In genomic region chr5:88690619-88691560, GRCh38 we compare ENCODE assay signal across 8 cellular contexts.
A peak's percentile ranks its signal among the peaks of the same experiment; 100 is the strongest.
DNase-seq lines count a peak whose midpoint lies in the region; ATAC-seq, FAIRE-seq and TF ChIP-seq lines count a peak whose summit lies in the region.

No MANE protein-coding gene starts in this region.

- no peak overlapping the region for H3K27ac ChIP-seq in HUES64 (ENCODE audit: low read depth, low read length)

- 3% methylated on average over 48 of the region's 48 CpGs for WGBS in HUES64

- H3K9me3 ChIP-seq in HUES64 (ENCODE audit: insufficient read depth, low read depth, low read length) = no peaks in the 10 kb centered on the region

- peak; percentile 68 for DNase-seq in ELR (ENCODE audit: low read depth)
- peak; percentile 55 for DNase-seq in SK-N-DZ (ENCODE audit: low spot score)
- DNase-seq in glutamatergic neuron = peak; percentile 82
- DNase-seq in pons (ENCODE audit: low spot score) = peak; percentile 86
- peak; percentile 78 for DNase-seq in urothelium cell line (ENCODE audit: low spot score)

- peak overlapping the region; percentile 29; the same call in 1 of the 2 replicates for H3K4me3 ChIP-seq in HUES64 (ENCODE audit: low read length)

- H3K36me3 ChIP-seq in HUES64 (ENCODE audit: insufficient read depth, low read length) = no peaks in the 10 kb centered on the region

- no peak overlapping the region for H3K9ac ChIP-seq in HUES64 (ENCODE audit: low read depth, low read length)

- peaks cover 13% of the 10 kb centered on the region for H3K4me1 Mint-ChIP-seq in activated naive CD4-positive, alpha-beta T cell treated with anti-CD3 and anti-CD28 coated beads, Interleukin-2, amount 50 U/mL, for 24 hours
- peaks cover 23% of the 10 kb centered on the region for H3K4me1 Mint-ChIP-seq in glutamatergic neuron (ENCODE audit: low read depth, unreplicated experiment)

- peaks cover 5% of the 10 kb centered on the region for H3K9me3 Mint-ChIP-seq in activated naive CD4-positive, alpha-beta T cell treated with anti-CD3 and anti-CD28 coated beads, Interleukin-2, amount 50 U/mL, for 24 hours
- H3K9me3 Mint-ChIP-seq in glutamatergic neuron (ENCODE audit: unreplicated experiment) = peaks cover 15% of the 10 kb centered on the region

- peaks cover 69% of the 10 kb centered on the region for H3K27me3 Mint-ChIP-seq in activated naive CD4-positive, alpha-beta T cell treated with anti-CD3 and anti-CD28 coated beads, Interleukin-2, amount 50 U/mL, for 24 hours
- peaks cover 50% of the 10 kb centered on the region for H3K27me3 Mint-ChIP-seq in glutamatergic neuron (ENCODE audit: unreplicated experiment)

- H3K27ac Mint-ChIP-seq in activated naive CD4-positive, alpha-beta T cell treated with anti-CD3 and anti-CD28 coated beads, Interleukin-2, amount 50 U/mL, for 24 hours = peak overlapping the region; percentile 42
- no peak overlapping the region for H3K27ac Mint-ChIP-seq in glutamatergic neuron (ENCODE audit: unreplicated experiment)

- H3K4me1 ChIP-seq in HUES64 (ENCODE audit: insufficient read depth, low read length) = peaks cover 50% of the 10 kb centered on the region

- no peak for FAIRE-seq in urothelium cell line (lab: Jason Lieb, UNC)

- TF ChIP-seq CTCF in glutamatergic neuron (IDR thresholded peaks at IDR 0.05; ENCODE audit: partially characterized antibody, unreplicated experiment) = peak; percentile 96

- peaks cover 4% of the 10 kb centered on the region for H3K36me3 Mint-ChIP-seq in activated naive CD4-positive, alpha-beta T cell treated with anti-CD3 and anti-CD28 coated beads, Interleukin-2, amount 50 U/mL, for 24 hours
- no peaks in the 10 kb centered on the region for H3K36me3 Mint-ChIP-seq in glutamatergic neuron (ENCODE audit: unreplicated experiment)

- peak; percentile 89 for ATAC-seq in GM21576 (IDR thresholded peaks at IDR 0.05; ENCODE audit: unreplicated experiment)

- peaks cover 100% of the 10 kb centered on the region for H3K27me3 ChIP-seq in HUES64 (ENCODE audit: insufficient read depth, low read length)

- H3K4me3 Mint-ChIP-seq in activated naive CD4-positive, alpha-beta T cell treated with anti-CD3 and anti-CD28 coated beads, Interleukin-2, amount 50 U/mL, for 24 hours = peak overlapping the region; percentile 75
- H3K4me3 Mint-ChIP-seq in glutamatergic neuron (ENCODE audit: unreplicated experiment) = peak overlapping the region; percentile 83
